ENCODE assay signal across 21 cellular contexts in genomic region chr20:59144831-59145196, GRCh38. TPM values are rescaled to one million over a fixed set of nuclear protein-coding genes. Genes with fewer than 3 reads are reported as not detected.
DNase-seq lines count a peak whose midpoint lies in the region; ATAC-seq lines count a peak whose summit lies in the region.
"Had no signal": no experiment of that assay in that cellular context is flagged by ENCODE, and none has a peak within 500 bp of the region (broad histone marks: within the 10 kb centered on the region; RNA-seq: fewer than 3 reads in every experiment).

No MANE protein-coding gene starts in this region.

- H3K27me3 ChIP-seq in effector memory CD4-positive, alpha-beta T cell (replicated peaks; ENCODE audit: control insufficient read depth, insufficient read depth, low read length, poor library complexity, severe bottlenecking), result no peaks in the 10 kb centered on the region
- H3K27me3 ChIP-seq in SJCRH30, result no peaks in the 10 kb centered on the region; the same call in 1 of the 2 replicates
- H3K27me3 ChIP-seq: ovary, right atrium auricular region, thyroid gland had no signal

- ATAC-seq in T-cell (replicated peaks in 1 of 4), result no peak
- peak; percentile 24 for ATAC-seq in stimulated activated naive CD8-positive, alpha-beta T cell treated with anti-CD3 and anti-CD28 coated beads, Interleukin-15, amount 100 ng/mL, for 72 hours
- ATAC-seq in sciatic nerve, result no peak
- ATAC-seq: GM23338 had no signal

- H3K27ac ChIP-seq in effector memory CD4-positive, alpha-beta T cell (ENCODE audit: insufficient read depth, low read length, poor library complexity, severe bottlenecking), result peak overlapping the region; percentile 12
- no peak overlapping the region for H3K27ac ChIP-seq in SJCRH30
- H3K27ac ChIP-seq: ovary, right atrium auricular region, RWPE1, thyroid gland had no signal

- H3K36me3 ChIP-seq in effector memory CD4-positive, alpha-beta T cell (ENCODE audit: control insufficient read depth, insufficient read depth, low read length), result no peaks in the 10 kb centered on the region
- no peaks in the 10 kb centered on the region for H3K36me3 ChIP-seq in SJCRH30
- H3K36me3 ChIP-seq: ovary, right atrium auricular region, thyroid gland had no signal

- no peak overlapping the region for H3K4me3 ChIP-seq in effector memory CD4-positive, alpha-beta T cell (ENCODE audit: insufficient read depth, low read depth, low read length, poor library complexity, severe bottlenecking)
- H3K4me3 ChIP-seq in SJCRH30, result no peak overlapping the region
- H3K4me3 ChIP-seq: GM23338, ovary, right atrium auricular region, thyroid gland had no signal

- H3K27me3 Mint-ChIP-seq in activated naive CD4-positive, alpha-beta T cell treated with anti-CD3 and anti-CD28 coated beads for 36 hours (ENCODE audit: low read depth), result no peaks in the 10 kb centered on the region
- H3K27me3 Mint-ChIP-seq in T-cell, result no peaks in the 10 kb centered on the region
- H3K27me3 Mint-ChIP-seq in stimulated activated naive CD8-positive, alpha-beta T cell treated with anti-CD3 and anti-CD28 coated beads, Interleukin-15, amount 100 ng/mL, for 72 hours, result no peaks in the 10 kb centered on the region
- H3K27me3 Mint-ChIP-seq: activated naive CD4-positive, alpha-beta T cell treated with anti-CD3 and anti-CD28 coated beads, Interleukin-2, amount 10 ng/mL, durations not matched to agents 7 days and 5 days had no signal

- intact Hi-C loops in activated naive CD4-positive, alpha-beta T cell treated with anti-CD3 and anti-CD28 coated beads for 36 hours (cut with micrococcal nuclease), result loop anchor here (2.0 to 5.0 kb wide), 2 partner anchors 32 to 163 kb away; partner anchors contain the start of gene NELFCD
- intact Hi-C loops in sciatic nerve (cut with DNase I), result no loop called here

- peaks cover 61% of the 10 kb centered on the region for H3K4me1 Mint-ChIP-seq in activated naive CD4-positive, alpha-beta T cell treated with anti-CD3 and anti-CD28 coated beads for 36 hours (ENCODE audit: low read depth)
- peaks cover 57 to 70% (median 67%) of the 10 kb centered on the region in 3 donors for H3K4me1 Mint-ChIP-seq in T-cell
- H3K4me1 Mint-ChIP-seq in stimulated activated naive CD8-positive, alpha-beta T cell treated with anti-CD3 and anti-CD28 coated beads, Interleukin-15, amount 100 ng/mL, for 72 hours, result peaks cover 65% of the 10 kb centered on the region
- H3K4me1 Mint-ChIP-seq: GM23338 had no signal

- peaks cover 7% of the 10 kb centered on the region for H3K36me3 Mint-ChIP-seq in activated naive CD4-positive, alpha-beta T cell treated with anti-CD3 and anti-CD28 coated beads for 36 hours (ENCODE audit: low read depth)
- peaks cover 6% of the 10 kb centered on the region for H3K36me3 Mint-ChIP-seq in T-cell
- H3K36me3 Mint-ChIP-seq: brain had no signal

- POLR2A ChIA-PET in T-cell (lab: Charles Lee), result no interaction called here

- peak overlapping the region; percentile 95 for H3K27ac Mint-ChIP-seq in activated naive CD4-positive, alpha-beta T cell treated with anti-CD3 and anti-CD28 coated beads for 36 hours
- H3K27ac Mint-ChIP-seq in T-cell, result peak overlapping the region; percentile 96 to 98
- peak overlapping the region; percentile 7 to 98 for H3K27ac Mint-ChIP-seq in stimulated activated naive CD8-positive, alpha-beta T cell treated with anti-CD3 and anti-CD28 coated beads, Interleukin-15, amount 100 ng/mL, for 72 hours
- H3K27ac Mint-ChIP-seq: GM23338 had no signal

- no peaks in the 10 kb centered on the region for H3K9me3 Mint-ChIP-seq in activated naive CD4-positive, alpha-beta T cell treated with anti-CD3 and anti-CD28 coated beads for 36 hours
- no peaks in the 10 kb centered on the region for H3K9me3 Mint-ChIP-seq in T-cell
- no peaks in the 10 kb centered on the region for H3K9me3 Mint-ChIP-seq in stimulated activated naive CD8-positive, alpha-beta T cell treated with anti-CD3 and anti-CD28 coated beads, Interleukin-15, amount 100 ng/mL, for 72 hours
- H3K9me3 Mint-ChIP-seq: activated naive CD4-positive, alpha-beta T cell treated with anti-CD3 and anti-CD28 coated beads, Interleukin-2, amount 10 ng/mL, durations not matched to agents 7 days and 5 days; GM23338 had no signal

- CTCF ChIA-PET in activated naive CD4-positive, alpha-beta T cell treated with anti-CD3 and anti-CD28 coated beads for 36 hours (lab: Charles Lee), result interaction anchor here (1.7 kb wide), 1 partner anchor 23 kb away, joined by 4 read pairs; no protein-coding TSS in a partner anchor
- CTCF ChIA-PET in T-cell (lab: Charles Lee), result no interaction called here

- no peaks in the 10 kb centered on the region for H3K9me3 ChIP-seq in effector memory CD4-positive, alpha-beta T cell (ENCODE audit: control insufficient read depth, low read length)
- no peaks in the 10 kb centered on the region for H3K9me3 ChIP-seq in SJCRH30 (replicated peaks)
- H3K9me3 ChIP-seq: ovary, right atrium auricular region, thyroid gland had no signal

- peak overlapping the region; percentile 4 for H3K4me3 Mint-ChIP-seq in activated naive CD4-positive, alpha-beta T cell treated with anti-CD3 and anti-CD28 coated beads for 36 hours
- peak overlapping the region; percentile 38 to 93 (median 54) for H3K4me3 Mint-ChIP-seq in T-cell
- peak overlapping the region; percentile 93 to 96 for H3K4me3 Mint-ChIP-seq in stimulated activated naive CD8-positive, alpha-beta T cell treated with anti-CD3 and anti-CD28 coated beads, Interleukin-15, amount 100 ng/mL, for 72 hours
- H3K4me3 Mint-ChIP-seq: brain, GM23338 had no signal

- no peak for DNase-seq in activated naive CD4-positive, alpha-beta T cell treated with anti-CD3 and anti-CD28 coated beads for 36 hours
- no peak for DNase-seq in activated naive CD4-positive, alpha-beta T cell (lab: John Stamatoyannopoulos, UW)
- DNase-seq in T-cell (no peak), dedifferentiated amniotic fluid mesenchymal stem cell (ENCODE audit: extremely low spot score) (no peak), SJCRH30 (no peak), sciatic nerve (ENCODE audit: low spot score) (no peak)
- no peak for DNase-seq in effector memory CD4-positive, alpha-beta T cell
- DNase-seq in stimulated activated naive CD8-positive, alpha-beta T cell treated with anti-CD3 and anti-CD28 coated beads, Interleukin-15, amount 100 ng/mL, for 72 hours, result no peak
- DNase-seq: activated naive CD4-positive, alpha-beta T cell treated with anti-CD3 and anti-CD28 coated beads, Interleukin-2, amount 10 ng/mL, durations not matched to agents 7 days and 5 days; DND-41; MM.1S; NCI-H146; NCI-H2171 treated with DMSO at 0.1 percent for 48 hours; NCI-H526 treated with DMSO at 0.1 percent for 48 hours; ovary; thyroid gland had no signal

- peaks cover 37% of the 10 kb centered on the region for H3K4me1 ChIP-seq in effector memory CD4-positive, alpha-beta T cell (ENCODE audit: control insufficient read depth, insufficient read depth, low read length, poor library complexity, severe bottlenecking)
- H3K4me1 ChIP-seq in SJCRH30, result peaks cover 8% of the 10 kb centered on the region

RNA-seq across cellular contexts. Expression of gene ZNF831, which starts 18.8 kb away (rescaled TPM):
- total RNA-seq in activated naive CD4-positive, alpha-beta T cell treated with anti-CD3 and anti-CD28 coated beads for 36 hours, result 1 to 10 TPM; 5.1 to 6.0 TPM
- total RNA-seq in T-cell (10 to 100 TPM; 23.1 to 48.0 (median 29.7) TPM), sciatic nerve (0.36 TPM)
- total RNA-seq in SJCRH30 (2014; rRNA removed; shearing (Covaris generic)), result 0.58 and 0.59 TPM in 2 replicates
- total RNA-seq: GM23338, myocyte had no signal

Comparison
In these comparisons a context has a peak if more than half of its experiments do, and no peak if none do; other contexts are left out.
1. H3K4me3 Mint-ChIP-seq: peak in every context shown above with its lines; median percentile 94 in stimulated activated naive CD8-positive, alpha-beta T cell treated with anti-CD3 and anti-CD28 coated beads, Interleukin-15, amount 100 ng/mL, for 72 hours; 54 in T-cell; 4 in activated naive CD4-positive, alpha-beta T cell treated with anti-CD3 and anti-CD28 coated beads for 36 hours.